23 cellular contexts compared by ENCODE assay signal in genomic region chr16:53708490-53708889, GRCh38. TPM values are rescaled to one million over a fixed set of nuclear protein-coding genes. Genes with fewer than 3 reads are reported as not detected.
A peak's percentile ranks its signal among the peaks of the same experiment; 100 is the strongest.
DNase-seq lines count a peak whose midpoint lies in the region; ATAC-seq, FAIRE-seq and TF ChIP-seq lines count a peak whose summit lies in the region.
"Had no signal": no experiment of that assay in that cellular context is flagged by ENCODE, and none has a peak within 500 bp of the region (broad histone marks: within the 10 kb centered on the region; RNA-seq: fewer than 3 reads in every experiment).

No MANE protein-coding gene starts in this region.

- no peak for TF ChIP-seq CTCF in A549 (IDR thresholded peaks at IDR 0.05)
- TF ChIP-seq CTCF in HEK293 (tag by site-specific recombination; IDR thresholded peaks at IDR 0.05): no peak
- TF ChIP-seq CTCF in K562 (IDR thresholded peaks at IDR 0.05 in 2 of 3, conservative IDR thresholded peaks at IDR 0.05 in 1 of 3; ENCODE audit: insufficient read depth in 2 of 3, low read depth in 1 of 3, low read length in 3 of 3): no peak

- no peak overlapping the region for H3K9ac ChIP-seq in K562 (ENCODE audit: insufficient read depth in 1 of 2, low read depth in 2 of 2, low read length in 2 of 2)
- H3K9ac ChIP-seq: BLaER1 treated with 17β-estradiol and CSF1 and Interleukin-3, amounts not matched to agents 10 nM and 100 nM; GM23248 had no signal

- H2AFZ ChIP-seq in K562 (ENCODE audit: low read depth, low read length): no peak overlapping the region
- H2AFZ ChIP-seq: GM23248 had no signal

- 92% methylated on average over 2 of the region's 2 CpGs for WGBS in A549 (ENCODE audit: missing lambda C conversion rate)
- 71% methylated on average over 2 of the region's 2 CpGs for WGBS in K562 (ENCODE audit: insufficient coverage, low coverage, missing lambda C conversion rate)

- no peaks in the 10 kb centered on the region for H4K20me1 ChIP-seq in K562 (replicated peaks; ENCODE audit: control insufficient read depth, insufficient read depth, low read length)

- TF ChIP-seq RAD21 in A549 (conservative IDR thresholded peaks at IDR 0.05 in 1 of 2, IDR thresholded peaks at IDR 0.05 in 1 of 2): no peak
- TF ChIP-seq RAD21 in K562 (CRISPR knock-in tag; conservative IDR thresholded peaks at IDR 0.05 in 1 of 2, IDR thresholded peaks at IDR 0.05 in 1 of 2): no peak

- H3K9me3 ChIP-seq in A549 (no peaks in the 10 kb centered on the region), HEK293 (ENCODE audit: control insufficient read depth, insufficient read depth, low read depth, low read length) (no peaks in the 10 kb centered on the region), K562 (replicated peaks; ENCODE audit: control insufficient read depth, insufficient read depth, low read depth, low read length) (no peaks in the 10 kb centered on the region)
- H3K9me3 ChIP-seq: BE2C had no signal

- POLR2A ChIA-PET in A549 (lab: Yijun Ruan, JAX): no interaction called here
- POLR2A ChIA-PET in HEK293 (lab: Yijun Ruan, JAX): no interaction called here
- POLR2A ChIA-PET in K562 (lab: Yijun Ruan, JAX): no interaction called here

- no peak for DNase-seq in A549 (ENCODE audit: low read depth in 1 of 2, low spot score in 1 of 2)
- no peak for DNase-seq in K562 (ENCODE audit: extremely low read depth in 1 of 4, low spot score in 3 of 4)
- no peak for DNase-seq in DMS 273 treated with DMSO at 0.1 percent for 48 hours (lab: John Stamatoyannopoulos, UW)
- no peak for DNase-seq in frontal cortex (ENCODE audit: low spot score in 2 of 2)
- no peak for DNase-seq in DMS53 treated with DMSO at 0.1 percent for 48 hours (lab: John Stamatoyannopoulos, UW; ENCODE audit: unreplicated experiment)
- DNase-seq: ACHN; BE2C; Calu3; CD4-positive, alpha-beta memory T cell; COR-L47; DMS153; DMS79; EL; GDM1; GM23248; H7; HCEC 1CT had no signal

- H3K4me3 ChIP-seq in A549 (no peak overlapping the region), HEK293 (ENCODE audit: low read depth, low read length) (no peak overlapping the region), K562 (no peak overlapping the region)
- H3K4me3 ChIP-seq: BLaER1 treated with 17β-estradiol and CSF1 and Interleukin-3, amounts not matched to agents 10 nM and 100 nM; GM12878; GM23248 had no signal

- H3K36me3 ChIP-seq in HEK293 (ENCODE audit: control insufficient read depth in 2 of 2, insufficient read depth in 1 of 2, low read length in 2 of 2) (peaks cover 0 to 3% of the 10 kb centered on the region in 2 experiments; a peak in 1 of 3 replicates), K562 (ENCODE audit: control insufficient read depth, insufficient read depth, low read length) (no peaks in the 10 kb centered on the region)
- H3K36me3 ChIP-seq: BE2C had no signal

- no peak overlapping the region for H3K27ac ChIP-seq in A549
- no peak overlapping the region for H3K27ac ChIP-seq in HEK293 (ENCODE audit: extremely low read depth, low read depth, low read length)
- H3K27ac ChIP-seq in K562 (ENCODE audit: extremely low read depth, low read depth, low read length): no peak overlapping the region
- H3K27ac ChIP-seq: BLaER1 treated with 17β-estradiol and CSF1 and Interleukin-3, amounts not matched to agents 10 nM and 100 nM; GM23248 had no signal

- peaks cover 20% of the 10 kb centered on the region for H3K4me1 ChIP-seq in A549
- no peaks in the 10 kb centered on the region for H3K4me1 ChIP-seq in HEK293 (ENCODE audit: control insufficient read depth, insufficient read depth, low read length)
- peaks cover 2% of the 10 kb centered on the region in 2 experiments; a peak in 3 of 5 replicates for H3K4me1 ChIP-seq in K562 (replicated peaks in 1 of 2; ENCODE audit: control insufficient read depth in 2 of 2, insufficient read depth in 2 of 2, low read length in 2 of 2)

- H3K27me3 ChIP-seq in K562 (ENCODE audit: control insufficient read depth in 2 of 2, insufficient read depth in 2 of 2, low read length in 2 of 2): no peaks in the 10 kb centered on the region
- H3K27me3 ChIP-seq: BE2C; BLaER1 treated with 17β-estradiol and CSF1 and Interleukin-3, amounts not matched to agents 10 nM and 100 nM had no signal

- H3K9me1 ChIP-seq in K562 (ENCODE audit: control insufficient read depth, insufficient read depth, low read length): no peaks in the 10 kb centered on the region

- peaks cover 12% of the 10 kb centered on the region; the same call in 2 of the 3 replicates for H3K79me2 ChIP-seq in K562 (ENCODE audit: control insufficient read depth, insufficient read depth, low read length)

- BruUV-seq in K562 (replicated peaks; lab: Mats Ljungman, UMichigan): no TSS peak

- intact Hi-C loops in K562 (cut with micrococcal nuclease): no loop called here

- FAIRE-seq in A549 (lab: Jason Lieb, UNC) (no peak), K562 (lab: Jason Lieb, UNC) (no peak), frontal cortex (lab: Jason Lieb, UNC) (no peak)
- FAIRE-seq: A204.1, GM12878, GM19239, H1 had no signal

- H3K4me2 ChIP-seq in A549 (peak overlapping the region; percentile 11; the same call in 1 of the 3 replicates), K562 (ENCODE audit: insufficient read depth, low read length) (no peak overlapping the region)

- no peak for TF ChIP-seq POLR2A in A549 (IDR thresholded peaks at IDR 0.05; ENCODE audit: low read length)
- no peak for TF ChIP-seq POLR2A in K562 (conservative IDR thresholded peaks at IDR 0.05)

- CTCF ChIA-PET in A549 (lab: Yijun Ruan, JAX) (no interaction called here), HEK293 (lab: Yijun Ruan, JAX) (no interaction called here), K562 (lab: Yijun Ruan, JAX; ENCODE audit: low intra/inter-chr PET ratio) (no interaction called here)

- TF ChIP-seq EP300 in A549 (IDR thresholded peaks at IDR 0.05) (no peak), K562 (IDR thresholded peaks at IDR 0.05; ENCODE audit: low read length) (no peak)

- in situ Hi-C loops in K562 (cut with MboI): no loop called here

- no peak for ATAC-seq in A549
- no peak for ATAC-seq in K562
- ATAC-seq: GM12878 had no signal

TF ChIP-seq in A549, 52 proteins besides CTCF, POLR2A, EP300 and RAD21 (continues in another document):
- TF ChIP-seq SREBF2 (IDR thresholded peaks at IDR 0.05) (no peak), RCOR1 (IDR thresholded peaks at IDR 0.05; ENCODE audit: low read depth, low read length) (no peak)

TF ChIP-seq in HEK293, 187 proteins besides CTCF, POLR2A, EP300 and RAD21 (continues in another document):
- no peak for TF ChIP-seq ZNF776 (tag by site-specific recombination; IDR thresholded peaks at IDR 0.05; ENCODE audit: borderline replicate concordance)

TF ChIP-seq in K562, 482 proteins besides CTCF, POLR2A, EP300 and RAD21 (continues in another document):
- no peak for TF ChIP-seq TAF1 (IDR thresholded peaks at IDR 0.05; ENCODE audit: control insufficient read depth, extremely low read depth, insufficient read depth, low read length, severe bottlenecking)

RNA-seq across cellular contexts. Expression of gene FTO, which starts 4.5 kb away (rescaled TPM):
- polyA plus RNA-seq in A549 (2011; rRNA removed) (101 and 103 TPM in 2 replicates), A549 (2017; fragmentation: RNase III; extraction: RNeasy Plus Mini Kit Qiagen cat#74134 plus additional on column Dnase treatment) (42.8 to 48.7 TPM (median 45.6 TPM) in 3 replicates), K562 (2011; rRNA removed) (20.9 and 23.1 TPM in 2 replicates), K562 (2014; fragmentation: Illumina TruSeq; extraction: Trizol) (21.9 and 27.7 TPM in 2 replicates), K562 (2014; fragmentation: Nextera tagmentation; extraction: Ambion mirVana) (10 to 100 TPM; 11.3 to 25.8 TPM), K562 (2014; rRNA removed) (12.3 and 14.0 TPM in 2 replicates)
- polyA plus RNA-seq in A549 (2012; cell fraction: cytosol; rRNA removed): 30.9 and 31.3 TPM in 2 replicates
- polyA plus RNA-seq in A549 (2012; cell fraction: nucleus; rRNA removed): 14.2 and 21.5 TPM in 2 replicates
- polyA minus RNA-seq in A549 (2011; rRNA and poly(A)+ RNA removed): 109 and 116 TPM in 2 replicates
- total RNA-seq in K562 (2011; cell fraction: chromatin; rRNA removed; ENCODE audit: low replicate concordance): 30.6 and 40.9 TPM in 2 replicates
- total RNA-seq in K562 (2011; cell fraction: nucleolus; rRNA removed): 21.8 and 22.9 TPM in 2 replicates
- 21.9 and 26.8 TPM in 2 replicates for total RNA-seq in K562 (2011; cell fraction: nucleoplasm; rRNA removed)
- total RNA-seq in K562 (2014; rRNA removed) (14.2 and 16.9 TPM in 2 replicates), K562 (2014; rRNA removed; fragmentation: Illumina TruSeq; extraction: Trizol) (26.7 and 28.6 TPM in 2 replicates), K562 (2015; rRNA removed; fragmentation: Illumina TruSeq; extraction: Trizol) (26.7 and 28.0 TPM in 2 replicates), K562 (2021) (25.1 and 25.5 TPM in 2 replicates), frontal cortex (97.8 TPM)
- 15.3 and 20.2 TPM in 2 replicates for polyA plus RNA-seq in K562 (2011; cell fraction: cytosol; rRNA removed)
- 8.2 and 10.1 TPM in 2 replicates for polyA plus RNA-seq in K562 (2011; cell fraction: nucleus; rRNA removed)
- 13.2 and 16.8 TPM in 2 replicates for polyA plus RNA-seq in K562 (2012)
- 57.6 and 58.7 TPM in 2 replicates for polyA minus RNA-seq in K562 (2011; rRNA and poly(A)+ RNA removed)
- 17.7 and 27.1 TPM in 2 replicates for polyA minus RNA-seq in K562 (2011; cell fraction: cytosol; rRNA and poly(A)+ RNA removed)
- polyA minus RNA-seq in K562 (2011; cell fraction: nucleus; rRNA and poly(A)+ RNA removed): 19.1 and 36.2 TPM in 2 replicates

RNA-seq across cellular contexts. Expression of gene RPGRIP1L, which starts 4.8 kb away (rescaled TPM):
- 15.9 and 19.6 TPM in 2 replicates for polyA plus RNA-seq in A549 (2011; rRNA removed)
- 7.7 and 9.1 TPM in 2 replicates for polyA plus RNA-seq in A549 (2012; cell fraction: cytosol; rRNA removed)
- polyA plus RNA-seq in A549 (2012; cell fraction: nucleus; rRNA removed): 3.6 and 4.8 TPM in 2 replicates
- polyA plus RNA-seq in A549 (2017; fragmentation: RNase III; extraction: RNeasy Plus Mini Kit Qiagen cat#74134 plus additional on column Dnase treatment): 13.0 to 14.5 TPM (median 14.3 TPM) in 3 replicates
- polyA minus RNA-seq in A549 (2011; rRNA and poly(A)+ RNA removed): 9.3 and 9.4 TPM in 2 replicates
- total RNA-seq in K562 (2011; cell fraction: chromatin; rRNA removed; ENCODE audit: low replicate concordance): 6.5 and 20.7 TPM in 2 replicates
- total RNA-seq in K562 (2011; cell fraction: nucleolus; rRNA removed): 4.6 and 4.8 TPM in 2 replicates
- total RNA-seq in K562 (2011; cell fraction: nucleoplasm; rRNA removed): 5.9 and 13.7 TPM in 2 replicates
- 3.2 and 3.6 TPM in 2 replicates for total RNA-seq in K562 (2014; rRNA removed)
- total RNA-seq in K562 (2014; rRNA removed; fragmentation: Illumina TruSeq; extraction: Trizol): 6.7 and 8.4 TPM in 2 replicates
- 5.2 and 7.4 TPM in 2 replicates for total RNA-seq in K562 (2015; rRNA removed; fragmentation: Illumina TruSeq; extraction: Trizol)
- 4.5 and 5.3 TPM in 2 replicates for total RNA-seq in K562 (2021)
- 7.7 and 7.8 TPM in 2 replicates for polyA plus RNA-seq in K562 (2011; rRNA removed)
- polyA plus RNA-seq in K562 (2011; cell fraction: cytosol; rRNA removed): 1.4 and 3.8 TPM in 2 replicates
- 6.1 and 8.4 TPM in 2 replicates for polyA plus RNA-seq in K562 (2011; cell fraction: nucleus; rRNA removed)
- 3.1 and 5.0 TPM in 2 replicates for polyA plus RNA-seq in K562 (2012)
- 4.7 and 4.9 TPM in 2 replicates for polyA plus RNA-seq in K562 (2014; fragmentation: Illumina TruSeq; extraction: Trizol)
- 1 to 10 TPM; 5.8 to 6.3 TPM for polyA plus RNA-seq in K562 (2014; fragmentation: Nextera tagmentation; extraction: Ambion mirVana)
- 4.0 and 5.4 TPM in 2 replicates for polyA plus RNA-seq in K562 (2014; rRNA removed)
- polyA minus RNA-seq in K562 (2011; rRNA and poly(A)+ RNA removed): 12.4 and 15.1 TPM in 2 replicates
- 1.7 and 3.5 TPM in 2 replicates for polyA minus RNA-seq in K562 (2011; cell fraction: cytosol; rRNA and poly(A)+ RNA removed)
- polyA minus RNA-seq in K562 (2011; cell fraction: nucleus; rRNA and poly(A)+ RNA removed): 10.8 and 20.4 TPM in 2 replicates
- total RNA-seq in frontal cortex: 24.1 TPM
